In the genomic region with DNA sequence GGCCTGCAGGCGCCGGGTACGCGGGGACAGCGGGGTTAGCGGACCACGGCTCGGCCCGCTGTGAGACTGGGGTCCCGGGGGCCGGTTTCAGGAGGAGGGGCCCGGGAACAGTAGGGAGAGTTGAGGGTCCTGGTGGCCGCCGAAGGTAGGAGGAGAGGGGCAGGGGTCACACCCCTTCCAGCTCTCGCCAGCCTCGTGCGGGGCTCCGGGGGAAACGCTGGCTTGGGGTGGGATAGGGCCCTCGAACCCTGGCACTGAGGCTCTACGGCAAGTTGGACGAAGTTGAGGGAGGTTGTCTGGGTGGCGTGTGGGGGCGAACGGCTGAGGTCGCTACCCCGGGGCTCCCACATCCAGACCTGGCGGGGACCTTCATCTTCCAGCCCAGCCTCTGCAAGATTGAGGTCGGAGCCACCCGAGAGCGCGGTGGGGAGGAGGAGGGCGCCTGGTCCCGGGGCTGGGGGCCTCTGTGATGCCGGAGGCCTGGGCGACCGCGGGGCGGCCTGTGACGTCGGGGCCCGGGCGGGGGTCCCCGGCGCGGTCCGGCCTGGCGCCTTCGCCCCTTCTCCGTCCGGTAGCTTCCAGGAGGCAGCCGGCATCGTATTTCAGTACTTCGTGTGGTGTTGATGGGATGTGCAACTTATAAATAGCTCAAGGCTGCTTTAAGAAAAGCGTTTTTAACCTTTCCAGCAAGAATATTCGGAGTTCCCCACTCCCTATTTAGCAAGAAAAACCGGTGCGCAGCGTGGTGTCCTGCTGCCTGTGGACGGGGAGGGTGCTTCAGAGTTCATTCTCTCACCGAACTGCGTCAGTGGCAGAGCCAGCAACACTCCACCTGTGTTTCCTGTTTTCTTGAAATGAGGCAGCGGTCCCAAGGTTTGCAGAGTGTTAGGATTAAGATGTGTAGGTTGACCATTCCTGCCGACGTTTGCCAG, we compare ENCODE assay signal across 8 cellular contexts. TPM values are rescaled to one million over a fixed set of nuclear protein-coding genes. Genes with fewer than 3 reads are reported as not detected.
DNase-seq lines count a peak whose midpoint lies in the region; ATAC-seq and TF ChIP-seq lines count a peak whose summit lies in the region.

No MANE protein-coding gene starts in this region.

- 1 to 2% methylated on average over 31 to 65 of the region's 65 CpGs for whole genome bisulfite sequencing in body of pancreas, 2 donors
- 1 to 3% (median 2%) methylated on average over 16 to 65 of the region's 65 CpGs for WGBS in spleen, 5 donors

- ATAC-seq in HG02571 (IDR thresholded peaks at IDR 0.05; ENCODE audit: unreplicated experiment): peak; percentile 2
- ATAC-seq in SK-N-SH treated with all-trans-retinoic acid at 6 μM for 48 hours: peak; percentile 10
- no peak for ATAC-seq in body of pancreas
- no peak for ATAC-seq in GM21367 (IDR thresholded peaks at IDR 0.05; ENCODE audit: unreplicated experiment)

- peak overlapping the region; percentile 83 to 89 (median 88) for H3K4me3 Mint-ChIP-seq in immature natural killer cell

- H3K36me3 ChIP-seq in body of pancreas (replicated peaks in 1 of 2; ENCODE audit: insufficient read depth in 1 of 2, low read depth in 2 of 2): no peaks in the 10 kb centered on the region
- H3K36me3 ChIP-seq in spleen: no peaks in the 10 kb centered on the region

- no peak for TF ChIP-seq CTCF in body of pancreas (IDR thresholded peaks at IDR 0.05)
- TF ChIP-seq CTCF in spleen (IDR thresholded peaks at IDR 0.05 in 8 of 11, conservative IDR thresholded peaks at IDR 0.05 in 3 of 11): no peak

- DNase-seq in DMS53 (lab: John Stamatoyannopoulos, UW) (peak; percentile 72), body of pancreas (peak; percentile 29 to 49 (median 35)), immature natural killer cell (peak; percentile 16 to 22 (median 17)), spleen (peak; percentile 84), mesenteric fat pad (ENCODE audit: low spot score) (no peak)

- H3K9me3 Mint-ChIP-seq in immature natural killer cell: no peaks in the 10 kb centered on the region

- H3K27ac ChIP-seq in body of pancreas (peak overlapping the region; percentile 40 to 82 (median 74)), spleen (peak overlapping the region in 7 of 8 donors; percentile 67 to 87 (median 76))

- peaks cover 2 to 8% (median 2%) of the 10 kb centered on the region in 3 donors for H3K27me3 Mint-ChIP-seq in immature natural killer cell (ENCODE audit: low read depth in 3 of 3)

- peaks cover 16% of the 10 kb centered on the region for H3K4me1 ChIP-seq in body of pancreas
- peaks cover 0 to 33% (median 20%) of the 10 kb centered on the region in 6 donors for H3K4me1 ChIP-seq in spleen

- intact Hi-C loops in body of pancreas (cut with DNase I): no loop called here
- intact Hi-C loops in spleen (cut with DNase I; ENCODE audit: low total_unique reads): loop anchor here (5.0 kb wide), 1 partner anchor 116 kb away; no protein-coding TSS in a partner anchor

- H3K4me3 ChIP-seq in body of pancreas: peak overlapping the region; percentile 0 to 37
- peak overlapping the region; percentile 61 to 91 (median 72) for H3K4me3 ChIP-seq in spleen

- TF ChIP-seq POLR2A in body of pancreas (IDR thresholded peaks at IDR 0.05): no peak
- TF ChIP-seq POLR2A in spleen (IDR thresholded peaks at IDR 0.05): no peak

- peak overlapping the region; percentile 9 to 80 (median 71) for H3K27ac Mint-ChIP-seq in immature natural killer cell

- no peaks in the 10 kb centered on the region for H3K9me3 ChIP-seq in body of pancreas
- H3K9me3 ChIP-seq in spleen: no peaks in the 10 kb centered on the region

- H3K27me3 ChIP-seq in body of pancreas (no peaks in the 10 kb centered on the region), spleen (replicated peaks in 1 of 7) (peaks cover 0 to 25% (median 0%) of the 10 kb centered on the region in 7 donors)

- H3K36me3 Mint-ChIP-seq in immature natural killer cell: peaks cover 0 to 4% (median 3%) of the 10 kb centered on the region in 3 donors

- H3K4me1 Mint-ChIP-seq in immature natural killer cell: peaks cover 14 to 18% of the 10 kb centered on the region in 2 donors

TF ChIP-seq in SK-N-SH treated with all-trans-retinoic acid at 6 μM for 48 hours, 23 proteins besides CTCF, POLR2A, EP300 and RAD21:
- no peak for TF ChIP-seq ZNF8 (CRISPR knock-in tag; IDR thresholded peaks at IDR 0.05)
- TF ChIP-seq PPARA (CRISPR knock-in tag; IDR thresholded peaks at IDR 0.05; ENCODE audit: borderline replicate concordance): no peak
- TF ChIP-seq RARB (CRISPR knock-in tag; IDR thresholded peaks at IDR 0.05): no peak
- TF ChIP-seq SNAI2 (CRISPR knock-in tag; IDR thresholded peaks at IDR 0.05): no peak
- TF ChIP-seq ZNF565 (CRISPR knock-in tag; conservative IDR thresholded peaks at IDR 0.05; ENCODE audit: low read depth): no peak
- no peak for TF ChIP-seq BACH2 (CRISPR knock-in tag; IDR thresholded peaks at IDR 0.05; ENCODE audit: borderline replicate concordance)
- TF ChIP-seq, protein P1, sequence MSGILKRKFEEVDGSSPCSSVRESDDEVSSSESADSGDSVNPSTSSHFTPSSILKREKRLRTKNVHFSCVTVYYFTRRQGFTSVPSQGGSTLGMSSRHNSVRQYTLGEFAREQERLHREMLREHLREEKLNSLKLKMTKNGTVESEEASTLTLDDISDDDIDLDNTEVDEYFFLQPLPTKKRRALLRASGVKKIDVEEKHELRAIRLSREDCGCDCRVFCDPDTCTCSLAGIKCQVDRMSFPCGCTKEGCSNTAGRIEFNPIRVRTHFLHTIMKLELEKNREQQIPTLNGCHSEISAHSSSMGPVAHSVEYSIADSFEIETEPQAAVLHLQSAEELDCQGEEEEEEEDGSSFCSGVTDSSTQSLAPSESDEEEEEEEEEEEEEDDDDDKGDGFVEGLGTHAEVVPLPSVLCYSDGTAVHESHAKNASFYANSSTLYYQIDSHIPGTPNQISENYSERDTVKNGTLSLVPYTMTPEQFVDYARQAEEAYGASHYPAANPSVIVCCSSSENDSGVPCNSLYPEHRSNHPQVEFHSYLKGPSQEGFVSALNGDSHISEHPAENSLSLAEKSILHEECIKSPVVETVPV (CRISPR knock-in tag; IDR thresholded peaks at IDR 0.05): no peak
- TF ChIP-seq ZNF70 (CRISPR knock-in tag; IDR thresholded peaks at IDR 0.05): no peak
- no peak for TF ChIP-seq TOX (CRISPR knock-in tag; IDR thresholded peaks at IDR 0.05; ENCODE audit: borderline replicate concordance)
- TF ChIP-seq GLIS3 (CRISPR knock-in tag; IDR thresholded peaks at IDR 0.05): no peak; the same call in 1 of the 2 replicates
- TF ChIP-seq ZC3H10 (CRISPR knock-in tag; IDR thresholded peaks at IDR 0.05): no peak
- no peak for TF ChIP-seq ISL1 (CRISPR knock-in tag; IDR thresholded peaks at IDR 0.05)
- TF ChIP-seq, protein P2, sequence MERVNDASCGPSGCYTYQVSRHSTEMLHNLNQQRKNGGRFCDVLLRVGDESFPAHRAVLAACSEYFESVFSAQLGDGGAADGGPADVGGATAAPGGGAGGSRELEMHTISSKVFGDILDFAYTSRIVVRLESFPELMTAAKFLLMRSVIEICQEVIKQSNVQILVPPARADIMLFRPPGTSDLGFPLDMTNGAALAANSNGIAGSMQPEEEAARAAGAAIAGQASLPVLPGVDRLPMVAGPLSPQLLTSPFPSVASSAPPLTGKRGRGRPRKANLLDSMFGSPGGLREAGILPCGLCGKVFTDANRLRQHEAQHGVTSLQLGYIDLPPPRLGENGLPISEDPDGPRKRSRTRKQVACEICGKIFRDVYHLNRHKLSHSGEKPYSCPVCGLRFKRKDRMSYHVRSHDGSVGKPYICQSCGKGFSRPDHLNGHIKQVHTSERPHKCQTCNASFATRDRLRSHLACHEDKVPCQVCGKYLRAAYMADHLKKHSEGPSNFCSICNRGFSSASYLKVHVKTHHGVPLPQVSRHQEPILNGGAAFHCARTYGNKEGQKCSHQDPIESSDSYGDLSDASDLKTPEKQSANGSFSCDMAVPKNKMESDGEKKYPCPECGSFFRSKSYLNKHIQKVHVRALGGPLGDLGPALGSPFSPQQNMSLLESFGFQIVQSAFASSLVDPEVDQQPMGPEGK (CRISPR knock-in tag; IDR thresholded peaks at IDR 0.05; ENCODE audit: borderline replicate concordance): no peak
- no peak for TF ChIP-seq POU6F1 (CRISPR knock-in tag; IDR thresholded peaks at IDR 0.05; ENCODE audit: borderline replicate concordance, low read depth)
- no peak for TF ChIP-seq OSR1 (CRISPR knock-in tag; IDR thresholded peaks at IDR 0.05)
- TF ChIP-seq ZFP30 (CRISPR knock-in tag; IDR thresholded peaks at IDR 0.05): no peak
TF ChIP-seq in SK-N-SH treated with all-trans-retinoic acid at 6 μM for 48 hours: peak in this region for 0.

RNA-seq across cellular contexts. Expression of gene HABP4, which starts 0.9 kb away (rescaled TPM):
- total RNA-seq in body of pancreas (10 to 100 TPM; 12.2 to 12.5 TPM), spleen (10 to 100 TPM in 1 of 7 donors, 1 to 10 TPM in 6; 6.3 to 10.6 (median 7.9) TPM), mesenteric fat pad (20.7 TPM)
- polyA plus RNA-seq in immature natural killer cell (1 to 10 TPM; 3.0 to 5.8 (median 5.2) TPM), spleen (1 to 10 TPM; 6.8 to 9.2 (median 7.0) TPM)

RNA-seq across cellular contexts. Expression of gene ZNF367, which starts 32.7 kb away (rescaled TPM):
- 1 to 10 TPM; 1.0 to 2.6 TPM for total RNA-seq in body of pancreas
- 1 to 10 TPM in 1 of 3 donors, under 1 TPM in 2; 0.84 to 1.0 (median 0.84) TPM for polyA plus RNA-seq in immature natural killer cell
- total RNA-seq in spleen: 1 to 10 TPM; 1.2 to 3.7 (median 2.2) TPM
- polyA plus RNA-seq in spleen: 1 to 10 TPM in 2 of 3 donors, under 1 TPM in 1; 0.93 to 2.1 (median 1.4) TPM
- 0.71 TPM for total RNA-seq in mesenteric fat pad

Comparison
In these comparisons a context has a peak if more than half of its experiments do, and no peak if none do; other contexts are left out.
1. ATAC-seq: peak in HG02571 (single experiment) and SK-N-SH treated with all-trans-retinoic acid at 6 μM for 48 hours (single experiment); none in body of pancreas (single experiment) and GM21367 (single experiment).